Comparison of ENCODE assay signal across 11 cellular contexts in genomic region chr21:45443595-45444181, GRCh38. TPM values are rescaled to one million over a fixed set of nuclear protein-coding genes. Genes with fewer than 3 reads are reported as not detected.
A peak's percentile ranks its signal among the peaks of the same experiment; 100 is the strongest.
DNase-seq lines count a peak whose midpoint lies in the region; ATAC-seq and TF ChIP-seq lines count a peak whose summit lies in the region.
"Had no signal": no experiment of that assay in that cellular context is flagged by ENCODE, and none has a peak within 500 bp of the region (broad histone marks: within the 10 kb centered on the region; RNA-seq: fewer than 3 reads in every experiment).

No MANE protein-coding gene starts in this region.

- DNase-seq in AG10803 (ENCODE audit: low read depth) (no peak), GF-D8 (lab: John Stamatoyannopoulos, UW) (peak; percentile 8), RPMI8226 (peak; percentile 82), inferior parietal cortex (ENCODE audit: extremely low spot score) (peak; percentile 31), T-helper 1 cell (no peak), G401 (ENCODE audit: low spot score) (no peak)
- DNase-seq: naive thymus-derived CD8-positive, alpha-beta T cell; NCI-H1048; NK-92 treated with Interleukin-12 subunit alpha and Interleukin-12 subunit beta, amount 100 ng/mL, for 24 hours had no signal

- 0 out of 2 replicates have a peak, but pooled peaks have one; percentile 18 for TF ChIP-seq CTCF in AG10803 (conservative IDR thresholded peaks at IDR 0.05; ENCODE audit: low read length)

- in situ Hi-C loops in G401 (cut with HindIII; ENCODE audit: low sequenced_read_pairs): no loop called here

- no peak overlapping the region for H3K4me3 ChIP-seq in AG10803 (ENCODE audit: low read length)

- ATAC-seq in HG03139 (IDR thresholded peaks at IDR 0.05; ENCODE audit: unreplicated experiment) (no peak), GM18520 (IDR thresholded peaks at IDR 0.05; ENCODE audit: unreplicated experiment) (no peak)
- ATAC-seq: naive thymus-derived CD8-positive, alpha-beta T cell had no signal

RNA-seq across cellular contexts. Expression of gene COL18A1, which starts 38.7 kb away (rescaled TPM):
- 353 and 524 TPM in 2 replicates for total RNA-seq in G401 (2014; rRNA removed; shearing (Covaris generic))

Comparison
In these comparisons a context has a peak if more than half of its experiments do, and no peak if none do; other contexts are left out.
1. DNase-seq: peak in GF-D8 (single experiment), RPMI8226 (single experiment) and inferior parietal cortex (single experiment); none in AG10803 (single experiment), T-helper 1 cell (0 of 5) and G401 (single experiment).